Comparison of ENCODE assay signal across 1 cellular context in the genomic region with DNA sequence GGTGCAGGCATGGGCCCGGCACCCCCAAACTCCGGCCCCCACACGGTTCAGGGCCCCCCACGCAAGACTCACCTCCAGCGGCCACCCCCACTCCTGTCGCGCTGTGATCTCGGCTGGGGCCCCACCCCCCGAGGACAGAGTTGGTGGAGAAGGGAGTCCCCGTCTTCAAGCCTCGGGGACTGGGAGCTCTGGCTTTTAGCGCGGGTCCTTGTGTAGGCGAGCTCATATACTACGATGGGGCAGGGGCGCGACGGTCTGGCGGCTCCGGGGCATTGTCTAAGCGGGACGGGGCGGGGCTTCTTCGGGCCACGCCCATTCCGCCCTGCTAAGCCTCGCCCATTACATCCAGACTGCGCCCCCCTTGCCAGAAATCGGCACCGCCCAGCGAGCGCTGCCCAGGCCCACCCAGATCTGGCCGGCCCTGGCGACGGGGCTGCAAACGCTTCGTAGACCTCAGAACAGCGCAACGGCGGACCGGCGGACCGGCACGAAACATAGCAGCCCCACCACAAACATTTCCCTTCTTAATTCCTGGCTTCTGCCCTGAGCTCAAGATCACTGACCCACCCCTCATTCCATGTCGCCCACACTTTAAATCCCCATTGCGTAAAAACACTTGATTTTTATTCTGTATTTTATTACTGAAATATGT.
TF ChIP-seq lines count a peak whose summit lies in the region.

No MANE protein-coding gene starts in this region.

TF ChIP-seq in K562, 482 proteins besides CTCF, POLR2A, EP300 and RAD21 (continued from another document and continues in another):
- TF ChIP-seq, protein P1, sequence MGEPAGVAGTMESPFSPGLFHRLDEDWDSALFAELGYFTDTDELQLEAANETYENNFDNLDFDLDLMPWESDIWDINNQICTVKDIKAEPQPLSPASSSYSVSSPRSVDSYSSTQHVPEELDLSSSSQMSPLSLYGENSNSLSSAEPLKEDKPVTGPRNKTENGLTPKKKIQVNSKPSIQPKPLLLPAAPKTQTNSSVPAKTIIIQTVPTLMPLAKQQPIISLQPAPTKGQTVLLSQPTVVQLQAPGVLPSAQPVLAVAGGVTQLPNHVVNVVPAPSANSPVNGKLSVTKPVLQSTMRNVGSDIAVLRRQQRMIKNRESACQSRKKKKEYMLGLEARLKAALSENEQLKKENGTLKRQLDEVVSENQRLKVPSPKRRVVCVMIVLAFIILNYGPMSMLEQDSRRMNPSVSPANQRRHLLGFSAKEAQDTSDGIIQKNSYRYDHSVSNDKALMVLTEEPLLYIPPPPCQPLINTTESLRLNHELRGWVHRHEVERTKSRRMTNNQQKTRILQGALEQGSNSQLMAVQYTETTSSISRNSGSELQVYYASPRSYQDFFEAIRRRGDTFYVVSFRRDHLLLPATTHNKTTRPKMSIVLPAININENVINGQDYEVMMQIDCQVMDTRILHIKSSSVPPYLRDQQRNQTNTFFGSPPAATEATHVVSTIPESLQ (CRISPR knock-in tag; IDR thresholded peaks at IDR 0.05): 0 out of 2 replicates have a peak, but pooled peaks have one; percentile 10
- peak; percentile 89 for TF ChIP-seq BCL6 (CRISPR knock-in tag; IDR thresholded peaks at IDR 0.05)
- no peak; a peak in 1 of 3 replicates for TF ChIP-seq CBX3 (IDR thresholded peaks at IDR 0.05; ENCODE audit: borderline replicate concordance in 1 of 2, low read length in 2 of 2)
- peak; percentile 91 for TF ChIP-seq ZNF764 (CRISPR knock-in tag; IDR thresholded peaks at IDR 0.05; ENCODE audit: low read depth)
- no peak for TF ChIP-seq CBFA2T3 (IDR thresholded peaks at IDR 0.05)
- TF ChIP-seq POLR3A (IDR thresholded peaks at IDR 0.05; ENCODE audit: borderline replicate concordance, extremely low read depth, insufficient read depth, insufficient read length): no peak
- peak; percentile 86 for TF ChIP-seq CHD4 (IDR thresholded peaks at IDR 0.05; ENCODE audit: insufficient read depth, insufficient replicate concordance, low read depth, low read length, poor library complexity, severe bottlenecking)
- peak; percentile 68 for TF ChIP-seq KLF6 (CRISPR knock-in tag; IDR thresholded peaks at IDR 0.05; ENCODE audit: borderline replicate concordance)
- peak; percentile 91 for TF ChIP-seq CHCHD3 (CRISPR knock-in tag; IDR thresholded peaks at IDR 0.05)
- TF ChIP-seq ESRRB (CRISPR knock-in tag; IDR thresholded peaks at IDR 0.05; ENCODE audit: borderline replicate concordance): peak; percentile 96
- no peak for TF ChIP-seq HDAC2 (IDR thresholded peaks at IDR 0.05)
- TF ChIP-seq, protein P2, sequence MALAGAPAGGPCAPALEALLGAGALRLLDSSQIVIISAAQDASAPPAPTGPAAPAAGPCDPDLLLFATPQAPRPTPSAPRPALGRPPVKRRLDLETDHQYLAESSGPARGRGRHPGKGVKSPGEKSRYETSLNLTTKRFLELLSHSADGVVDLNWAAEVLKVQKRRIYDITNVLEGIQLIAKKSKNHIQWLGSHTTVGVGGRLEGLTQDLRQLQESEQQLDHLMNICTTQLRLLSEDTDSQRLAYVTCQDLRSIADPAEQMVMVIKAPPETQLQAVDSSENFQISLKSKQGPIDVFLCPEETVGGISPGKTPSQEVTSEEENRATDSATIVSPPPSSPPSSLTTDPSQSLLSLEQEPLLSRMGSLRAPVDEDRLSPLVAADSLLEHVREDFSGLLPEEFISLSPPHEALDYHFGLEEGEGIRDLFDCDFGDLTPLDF (CRISPR knock-in tag; IDR thresholded peaks at IDR 0.05): peak; percentile 82
- TF ChIP-seq DIDO1 (tag; IDR thresholded peaks at IDR 0.05; ENCODE audit: low read depth): no peak
- peak; percentile 39; the same call in 1 of the 2 replicates for TF ChIP-seq TAF7 (tag; IDR thresholded peaks at IDR 0.05)
- TF ChIP-seq, protein P3, sequence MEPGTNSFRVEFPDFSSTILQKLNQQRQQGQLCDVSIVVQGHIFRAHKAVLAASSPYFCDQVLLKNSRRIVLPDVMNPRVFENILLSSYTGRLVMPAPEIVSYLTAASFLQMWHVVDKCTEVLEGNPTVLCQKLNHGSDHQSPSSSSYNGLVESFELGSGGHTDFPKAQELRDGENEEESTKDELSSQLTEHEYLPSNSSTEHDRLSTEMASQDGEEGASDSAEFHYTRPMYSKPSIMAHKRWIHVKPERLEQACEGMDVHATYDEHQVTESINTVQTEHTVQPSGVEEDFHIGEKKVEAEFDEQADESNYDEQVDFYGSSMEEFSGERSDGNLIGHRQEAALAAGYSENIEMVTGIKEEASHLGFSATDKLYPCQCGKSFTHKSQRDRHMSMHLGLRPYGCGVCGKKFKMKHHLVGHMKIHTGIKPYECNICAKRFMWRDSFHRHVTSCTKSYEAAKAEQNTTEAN (CRISPR knock-in tag; IDR thresholded peaks at IDR 0.05): peak; percentile 83
- TF ChIP-seq, protein P4, sequence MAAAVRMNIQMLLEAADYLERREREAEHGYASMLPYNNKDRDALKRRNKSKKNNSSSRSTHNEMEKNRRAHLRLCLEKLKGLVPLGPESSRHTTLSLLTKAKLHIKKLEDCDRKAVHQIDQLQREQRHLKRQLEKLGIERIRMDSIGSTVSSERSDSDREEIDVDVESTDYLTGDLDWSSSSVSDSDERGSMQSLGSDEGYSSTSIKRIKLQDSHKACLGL (CRISPR knock-in tag; IDR thresholded peaks at IDR 0.05; ENCODE audit: borderline replicate concordance, poor library complexity, severe bottlenecking): no peak
- TF ChIP-seq CAMTA2 (CRISPR knock-in tag; conservative IDR thresholded peaks at IDR 0.05): peak; percentile 100
- peak; percentile 82 for TF ChIP-seq ZNF134 (CRISPR knock-in tag; conservative IDR thresholded peaks at IDR 0.05)
- TF ChIP-seq, protein P5, sequence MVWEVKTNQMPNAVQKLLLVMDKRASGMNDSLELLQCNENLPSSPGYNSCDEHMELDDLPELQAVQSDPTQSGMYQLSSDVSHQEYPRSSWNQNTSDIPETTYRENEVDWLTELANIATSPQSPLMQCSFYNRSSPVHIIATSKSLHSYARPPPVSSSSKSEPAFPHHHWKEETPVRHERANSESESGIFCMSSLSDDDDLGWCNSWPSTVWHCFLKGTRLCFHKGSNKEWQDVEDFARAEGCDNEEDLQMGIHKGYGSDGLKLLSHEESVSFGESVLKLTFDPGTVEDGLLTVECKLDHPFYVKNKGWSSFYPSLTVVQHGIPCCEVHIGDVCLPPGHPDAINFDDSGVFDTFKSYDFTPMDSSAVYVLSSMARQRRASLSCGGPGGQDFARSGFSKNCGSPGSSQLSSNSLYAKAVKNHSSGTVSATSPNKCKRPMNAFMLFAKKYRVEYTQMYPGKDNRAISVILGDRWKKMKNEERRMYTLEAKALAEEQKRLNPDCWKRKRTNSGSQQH (CRISPR knock-in tag; IDR thresholded peaks at IDR 0.05): peak; percentile 99
- peak; percentile 100 for TF ChIP-seq PHB (CRISPR knock-in tag; IDR thresholded peaks at IDR 0.05)
- TF ChIP-seq SP2 (IDR thresholded peaks at IDR 0.05; ENCODE audit: extremely low read depth, low read depth, low read length, poor library complexity, severe bottlenecking): peak; percentile 16
- TF ChIP-seq, protein P6, sequence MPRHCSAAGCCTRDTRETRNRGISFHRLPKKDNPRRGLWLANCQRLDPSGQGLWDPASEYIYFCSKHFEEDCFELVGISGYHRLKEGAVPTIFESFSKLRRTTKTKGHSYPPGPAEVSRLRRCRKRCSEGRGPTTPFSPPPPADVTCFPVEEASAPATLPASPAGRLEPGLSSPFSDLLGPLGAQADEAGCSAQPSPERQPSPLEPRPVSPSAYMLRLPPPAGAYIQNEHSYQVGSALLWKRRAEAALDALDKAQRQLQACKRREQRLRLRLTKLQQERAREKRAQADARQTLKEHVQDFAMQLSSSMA (CRISPR knock-in tag; IDR thresholded peaks at IDR 0.05): peak; percentile 97
- TF ChIP-seq PHF8 (IDR thresholded peaks at IDR 0.05; ENCODE audit: borderline replicate concordance, low read length): peak; percentile 46; the same call in 1 of the 2 replicates
- no peak for TF ChIP-seq NELFE (IDR thresholded peaks at IDR 0.05; ENCODE audit: insufficient read depth, insufficient read length)
- TF ChIP-seq PCBP1 (IDR thresholded peaks at IDR 0.05; ENCODE audit: low read depth, low read length, poor library complexity, severe bottlenecking): peak; percentile 73
- peak; percentile 59; the same call in 1 of the 2 replicates for TF ChIP-seq JUN (IDR thresholded peaks at IDR 0.05; ENCODE audit: borderline replicate concordance, low read depth, low read length)
- TF ChIP-seq JUN (CRISPR knock-in tag; IDR thresholded peaks at IDR 0.05; ENCODE audit: borderline replicate concordance): no peak
- TF ChIP-seq, protein P7, sequence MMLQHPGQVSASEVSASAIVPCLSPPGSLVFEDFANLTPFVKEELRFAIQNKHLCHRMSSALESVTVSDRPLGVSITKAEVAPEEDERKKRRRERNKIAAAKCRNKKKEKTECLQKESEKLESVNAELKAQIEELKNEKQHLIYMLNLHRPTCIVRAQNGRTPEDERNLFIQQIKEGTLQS (IDR thresholded peaks at IDR 0.05): no peak
- TF ChIP-seq, protein P7 (CRISPR knock-in tag; conservative IDR thresholded peaks at IDR 0.05): peak; percentile 52; the same call in 1 of the 2 replicates
- TF ChIP-seq, protein P8, sequence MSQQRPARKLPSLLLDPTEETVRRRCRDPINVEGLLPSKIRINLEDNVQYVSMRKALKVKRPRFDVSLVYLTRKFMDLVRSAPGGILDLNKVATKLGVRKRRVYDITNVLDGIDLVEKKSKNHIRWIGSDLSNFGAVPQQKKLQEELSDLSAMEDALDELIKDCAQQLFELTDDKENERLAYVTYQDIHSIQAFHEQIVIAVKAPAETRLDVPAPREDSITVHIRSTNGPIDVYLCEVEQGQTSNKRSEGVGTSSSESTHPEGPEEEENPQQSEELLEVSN (IDR thresholded peaks at IDR 0.05; ENCODE audit: borderline replicate concordance in 1 of 2, extremely low read depth in 1 of 2, insufficient read depth in 1 of 2, insufficient read length in 1 of 2, low read depth in 1 of 2, low read length in 1 of 2, poor library complexity in 1 of 2, severe bottlenecking in 1 of 2): peak in 1 of 2 experiments; percentile 15
- 0 out of 2 replicates have a peak, but pooled peaks have one; percentile 33 for TF ChIP-seq ZNF274 (IDR thresholded peaks at IDR 0.05; ENCODE audit: borderline replicate concordance, low read depth, low read length)
- TF ChIP-seq KLF16 (IDR thresholded peaks at IDR 0.05): no peak
- TF ChIP-seq RBBP5 (IDR thresholded peaks at IDR 0.05; ENCODE audit: borderline replicate concordance, insufficient read depth, low read length, poor library complexity, severe bottlenecking): peak; percentile 22
- no peak for TF ChIP-seq TAF9B (IDR thresholded peaks at IDR 0.05; ENCODE audit: partially characterized antibody)
- TF ChIP-seq HEY1 (CRISPR knock-in tag; IDR thresholded peaks at IDR 0.05; ENCODE audit: borderline replicate concordance): peak; percentile 97
- TF ChIP-seq ZNF695 (CRISPR knock-in tag; IDR thresholded peaks at IDR 0.05): peak; percentile 97
- TF ChIP-seq PPARD (CRISPR knock-in tag; IDR thresholded peaks at IDR 0.05): peak; percentile 61; the same call in 1 of the 2 replicates
- TF ChIP-seq, protein P9, sequence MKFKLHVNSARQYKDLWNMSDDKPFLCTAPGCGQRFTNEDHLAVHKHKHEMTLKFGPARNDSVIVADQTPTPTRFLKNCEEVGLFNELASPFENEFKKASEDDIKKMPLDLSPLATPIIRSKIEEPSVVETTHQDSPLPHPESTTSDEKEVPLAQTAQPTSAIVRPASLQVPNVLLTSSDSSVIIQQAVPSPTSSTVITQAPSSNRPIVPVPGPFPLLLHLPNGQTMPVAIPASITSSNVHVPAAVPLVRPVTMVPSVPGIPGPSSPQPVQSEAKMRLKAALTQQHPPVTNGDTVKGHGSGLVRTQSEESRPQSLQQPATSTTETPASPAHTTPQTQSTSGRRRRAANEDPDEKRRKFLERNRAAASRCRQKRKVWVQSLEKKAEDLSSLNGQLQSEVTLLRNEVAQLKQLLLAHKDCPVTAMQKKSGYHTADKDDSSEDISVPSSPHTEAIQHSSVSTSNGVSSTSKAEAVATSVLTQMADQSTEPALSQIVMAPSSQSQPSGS (CRISPR knock-in tag; IDR thresholded peaks at IDR 0.05): no peak
- TF ChIP-seq SPI1 (IDR thresholded peaks at IDR 0.05; ENCODE audit: borderline replicate concordance, low read depth, low read length): no peak
- TF ChIP-seq TCF7L2 (IDR thresholded peaks at IDR 0.05; ENCODE audit: low read depth, low read length): peak; percentile 56; the same call in 1 of the 2 replicates
- TF ChIP-seq PYGO2 (tag; IDR thresholded peaks at IDR 0.05): 0 out of 2 replicates have a peak, but pooled peaks have one; percentile 28
- TF ChIP-seq ZSCAN32 (CRISPR knock-in tag; IDR thresholded peaks at IDR 0.05): peak; percentile 97
- TF ChIP-seq HDAC6 (IDR thresholded peaks at IDR 0.05; ENCODE audit: low read depth, low read length): peak; percentile 18; the same call in 1 of the 2 replicates
- peak in 1 of 2 experiments; percentile 75; a peak in 2 of 4 replicates for TF ChIP-seq FOXA3 (CRISPR knock-in tag; conservative IDR thresholded peaks at IDR 0.05 in 1 of 2, IDR thresholded peaks at IDR 0.05 in 1 of 2)
- peak; percentile 95 for TF ChIP-seq ZNF57 (CRISPR knock-in tag; IDR thresholded peaks at IDR 0.05)
- TF ChIP-seq, protein P10, sequence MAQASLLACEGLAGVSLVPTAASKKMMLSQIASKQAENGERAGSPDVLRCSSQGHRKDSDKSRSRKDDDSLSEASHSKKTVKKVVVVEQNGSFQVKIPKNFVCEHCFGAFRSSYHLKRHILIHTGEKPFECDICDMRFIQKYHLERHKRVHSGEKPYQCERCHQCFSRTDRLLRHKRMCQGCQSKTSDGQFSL (CRISPR knock-in tag; IDR thresholded peaks at IDR 0.05): no peak
- TF ChIP-seq, protein P10 (tag; IDR thresholded peaks at IDR 0.05): peak in 1 of 2 experiments; percentile 78; a peak in 2 of 4 replicates
- TF ChIP-seq, protein P11, sequence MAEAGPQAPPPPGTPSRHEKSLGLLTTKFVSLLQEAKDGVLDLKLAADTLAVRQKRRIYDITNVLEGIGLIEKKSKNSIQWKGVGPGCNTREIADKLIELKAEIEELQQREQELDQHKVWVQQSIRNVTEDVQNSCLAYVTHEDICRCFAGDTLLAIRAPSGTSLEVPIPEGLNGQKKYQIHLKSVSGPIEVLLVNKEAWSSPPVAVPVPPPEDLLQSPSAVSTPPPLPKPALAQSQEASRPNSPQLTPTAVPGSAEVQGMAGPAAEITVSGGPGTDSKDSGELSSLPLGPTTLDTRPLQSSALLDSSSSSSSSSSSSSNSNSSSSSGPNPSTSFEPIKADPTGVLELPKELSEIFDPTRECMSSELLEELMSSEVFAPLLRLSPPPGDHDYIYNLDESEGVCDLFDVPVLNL (CRISPR knock-in tag; IDR thresholded peaks at IDR 0.05; ENCODE audit: low read depth): peak; percentile 39; the same call in 1 of the 2 replicates
- 0 out of 2 replicates have a peak, but pooled peaks have one; percentile 62 for TF ChIP-seq MECOM (CRISPR knock-in tag; IDR thresholded peaks at IDR 0.05)
- no peak for TF ChIP-seq CSDE1 (IDR thresholded peaks at IDR 0.05)
- TF ChIP-seq, protein P12, sequence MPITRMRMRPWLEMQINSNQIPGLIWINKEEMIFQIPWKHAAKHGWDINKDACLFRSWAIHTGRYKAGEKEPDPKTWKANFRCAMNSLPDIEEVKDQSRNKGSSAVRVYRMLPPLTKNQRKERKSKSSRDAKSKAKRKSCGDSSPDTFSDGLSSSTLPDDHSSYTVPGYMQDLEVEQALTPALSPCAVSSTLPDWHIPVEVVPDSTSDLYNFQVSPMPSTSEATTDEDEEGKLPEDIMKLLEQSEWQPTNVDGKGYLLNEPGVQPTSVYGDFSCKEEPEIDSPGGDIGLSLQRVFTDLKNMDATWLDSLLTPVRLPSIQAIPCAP (CRISPR knock-in tag; IDR thresholded peaks at IDR 0.05; ENCODE audit: borderline replicate concordance): peak; percentile 72; the same call in 1 of the 2 replicates
